Comparison of ENCODE assay signal across 1 cellular context in the genomic region with DNA sequence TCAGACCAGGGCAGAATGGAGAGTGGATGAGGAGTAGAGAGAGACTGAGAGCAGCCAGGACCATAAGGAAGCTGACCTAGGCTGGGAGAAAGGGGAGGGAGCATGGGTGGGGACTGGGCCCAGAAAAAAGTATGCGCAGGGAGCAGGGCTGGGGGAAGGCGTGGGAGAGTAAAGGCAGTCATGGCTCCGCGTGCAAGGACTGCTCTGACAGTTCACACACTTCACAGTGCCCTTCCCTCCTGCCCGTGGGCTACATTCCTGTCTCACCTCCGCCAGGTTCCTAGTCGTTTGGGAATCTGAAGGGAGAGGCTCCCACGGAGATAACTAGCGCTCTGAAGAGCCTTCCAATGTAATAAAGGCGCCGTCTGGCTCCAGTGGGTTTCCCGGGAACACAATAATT.
TF ChIP-seq lines count a peak whose summit lies in the region.

No MANE protein-coding gene starts in this region.

TF ChIP-seq in H1, 55 proteins besides CTCF, POLR2A, EP300 and RAD21:
- TF ChIP-seq SIRT6 (IDR thresholded peaks at IDR 0.05; ENCODE audit: low read length): no peak
- TF ChIP-seq CHD2 (IDR thresholded peaks at IDR 0.05; ENCODE audit: low read length): no peak
- no peak for TF ChIP-seq TCF12 (IDR thresholded peaks at IDR 0.05; ENCODE audit: low read depth, low read length)
- TF ChIP-seq GABPA (IDR thresholded peaks at IDR 0.05; ENCODE audit: borderline replicate concordance, insufficient read depth, low read length): no peak
- TF ChIP-seq, protein P1, sequence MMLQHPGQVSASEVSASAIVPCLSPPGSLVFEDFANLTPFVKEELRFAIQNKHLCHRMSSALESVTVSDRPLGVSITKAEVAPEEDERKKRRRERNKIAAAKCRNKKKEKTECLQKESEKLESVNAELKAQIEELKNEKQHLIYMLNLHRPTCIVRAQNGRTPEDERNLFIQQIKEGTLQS (IDR thresholded peaks at IDR 0.05; ENCODE audit: insufficient read depth, low read depth, low read length): no peak
- no peak for TF ChIP-seq BCL11A (IDR thresholded peaks at IDR 0.05; ENCODE audit: low read depth in 2 of 2, low read length in 2 of 2)
- TF ChIP-seq RNF2 (IDR thresholded peaks at IDR 0.05; ENCODE audit: borderline replicate concordance, low read depth, low read length, missing control alignments, poor library complexity, severe bottlenecking): no peak
TF ChIP-seq in H1: peak in this region for 0.
